In the genomic region with DNA sequence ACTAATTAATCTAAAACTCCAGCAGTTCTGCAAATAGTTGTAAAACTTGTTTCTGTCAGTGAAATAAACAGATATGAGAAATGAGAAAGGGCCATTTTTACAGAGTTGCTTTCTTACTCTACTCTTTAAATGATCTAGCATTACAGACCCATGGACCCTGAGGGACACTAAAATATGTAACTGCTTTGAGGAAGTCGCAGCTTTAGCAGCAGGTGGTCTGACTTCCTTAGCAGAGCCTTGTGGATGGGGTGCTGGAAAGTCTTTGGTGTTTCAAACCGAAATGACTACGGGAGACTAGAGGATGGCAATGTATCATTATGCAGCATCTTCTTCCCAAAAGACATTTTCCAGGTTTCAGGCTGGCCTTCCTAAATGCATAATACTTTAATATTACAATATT, we compare ENCODE assay signal across 19 cellular contexts. TPM values are rescaled to one million over a fixed set of nuclear protein-coding genes. Genes with fewer than 3 reads are reported as not detected.
"Had no signal": no experiment of that assay in that cellular context is flagged by ENCODE, and none has a peak within 500 bp of the region (broad histone marks: within the 10 kb centered on the region; RNA-seq: fewer than 3 reads in every experiment).

No MANE protein-coding gene starts in this region.

- H3K4me2 ChIP-seq: hepatocyte had no signal

- H2AFZ ChIP-seq: hepatocyte had no signal

- H3K9me3 ChIP-seq: left lung, uterus had no signal

- H3K4me1 ChIP-seq: uterus had no signal

- H3K79me2 ChIP-seq: hepatocyte had no signal

- DNase-seq: activated CD4-positive, alpha-beta T cell treated with anti-CD3 and anti-CD28 coated beads, Interleukin-2, amount 10 ng/mL, durations not matched to agents 24 days and 14 days; activated CD8-positive, alpha-beta T cell treated with anti-CD3 and anti-CD28 coated beads for 36 hours; activated gamma-delta T cell treated with Interleukin-2 at 50 U/mL for 16 hours; aorta; caudate nucleus; effector CD4-positive, alpha-beta T cell; foreskin keratinocyte; kidney glomerular epithelial cell; left lung; naive thymus-derived CD4-positive, alpha-beta T cell; retina; stimulated activated CD4-positive, alpha-beta T cell treated with anti-CD3 and anti-CD28 coated beads, Interleukin-2, amount 100 ng/mL, for 48 hours; stimulated activated CD8-positive, alpha-beta memory T cell treated with anti-CD3 and anti-CD28 coated beads, Interleukin-4, amount 100 ng/mL, for 48 hours; stimulated activated naive B cell treated with anti-CD40 and anti-IgM and Interleukin-4, amounts not matched to agents 10 μg/mL and 1 μg/mL and 100 μg/mL, for 72 hours; trophoblast cell; uterus had no signal

- H3K4me3 ChIP-seq: hepatocyte, left lung, lung, uterus had no signal

- H3K27me3 ChIP-seq: foreskin keratinocyte, hepatocyte, left lung, uterus had no signal

- H3K27ac ChIP-seq: foreskin keratinocyte, hepatocyte, left lung, uterus had no signal

- ATAC-seq: activated CD8-positive, alpha-beta T cell treated with anti-CD3 and anti-CD28 coated beads for 36 hours; foreskin keratinocyte; left lung; naive thymus-derived CD4-positive, alpha-beta T cell; stimulated activated naive B cell treated with anti-CD40 and anti-IgM and Interleukin-4, amounts not matched to agents 10 μg/mL and 1 μg/mL and 100 μg/mL, for 72 hours had no signal

- H3K36me3 ChIP-seq: uterus had no signal

RNA-seq across cellular contexts. Expression of gene SHISA3, which starts 18.7 kb away (rescaled TPM):
- total RNA-seq: foreskin keratinocyte, temporal lobe had no signal
- polyA plus RNA-seq: foreskin keratinocyte; hepatocyte; naive thymus-derived CD4-positive, alpha-beta T cell had no signal
